8 cellular contexts compared by ENCODE assay signal in the genomic region with DNA sequence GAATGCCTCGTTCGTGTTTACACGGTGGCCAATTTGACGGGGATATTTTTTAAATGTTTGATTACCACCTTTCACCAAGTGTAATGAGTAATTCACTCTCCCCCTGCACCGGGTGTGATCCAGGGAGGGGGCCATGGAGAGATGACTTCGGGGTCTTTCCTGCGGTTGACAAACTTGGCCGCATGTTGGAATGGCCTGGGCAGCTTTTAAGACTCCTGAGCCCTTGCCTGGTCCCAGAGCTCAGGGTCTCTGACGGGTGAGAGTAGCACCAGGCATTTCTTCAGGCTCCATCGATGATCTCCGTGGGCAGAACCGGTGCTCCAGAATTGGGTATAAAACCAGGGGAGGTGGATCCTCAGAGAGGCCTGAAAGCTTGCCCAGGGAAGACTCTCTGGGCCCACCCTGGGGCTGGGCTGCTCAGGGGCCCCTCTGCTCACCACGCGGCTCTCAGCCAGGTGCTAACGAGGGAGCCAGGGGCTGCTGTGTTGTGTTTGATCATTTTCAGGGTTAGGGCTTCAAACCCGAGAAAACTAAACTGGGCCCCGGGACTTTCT. TPM values are rescaled to one million over a fixed set of nuclear protein-coding genes. Genes with fewer than 3 reads are reported as not detected.
DNase-seq lines count a peak whose midpoint lies in the region; ATAC-seq and TF ChIP-seq lines count a peak whose summit lies in the region.

No MANE protein-coding gene starts in this region.

- 1 to 3% methylated on average over 14 to 16 of the region's 17 CpGs for WGBS in lower leg skin, 2 donors
- 1 to 3% methylated on average over 11 to 17 of the region's 17 CpGs for WGBS in testis, 2 donors

- peaks cover 25% of the 10 kb centered on the region; the same call in 1 of the 2 replicates for H3K36me3 ChIP-seq in Loucy (ENCODE audit: insufficient read depth, low read length)
- H3K36me3 ChIP-seq in testis (ENCODE audit: low read depth, missing control alignments) = no peaks in the 10 kb centered on the region

- TF ChIP-seq POLR2A in lower leg skin (IDR thresholded peaks at IDR 0.05) (no peak), testis (IDR thresholded peaks at IDR 0.05) (no peak)

- H3K27me3 ChIP-seq in Loucy (ENCODE audit: insufficient read depth, low read length, poor library complexity, severe bottlenecking) (no peaks in the 10 kb centered on the region), testis (no peaks in the 10 kb centered on the region)

- H3K4me2 ChIP-seq in Loucy (ENCODE audit: low read depth, low read length, poor library complexity, severe bottlenecking) = peak overlapping the region; percentile 97

- H3K4me3 ChIP-seq in Loucy (ENCODE audit: low read length, poor library complexity, severe bottlenecking) (peak overlapping the region; percentile 99), lower leg skin (ENCODE audit: low read depth, poor library complexity, severe bottlenecking) (peak overlapping the region; percentile 83), testis (peak overlapping the region; percentile 69 to 79)

- H3K9ac ChIP-seq in Loucy (ENCODE audit: low read depth, low read length, poor library complexity, severe bottlenecking) = peak overlapping the region; percentile 95

- H3K9me2 ChIP-seq in Loucy (replicated peaks; ENCODE audit: low read depth, low read length) = no peaks in the 10 kb centered on the region

- peaks cover 46% of the 10 kb centered on the region for H4K20me1 ChIP-seq in Loucy (ENCODE audit: insufficient read depth, low read length, poor library complexity, severe bottlenecking)

- no peaks in the 10 kb centered on the region for H3K9me3 ChIP-seq in Loucy (ENCODE audit: insufficient read depth, low read depth, low read length)
- H3K9me3 ChIP-seq in testis = no peaks in the 10 kb centered on the region

- H2AFZ ChIP-seq in Loucy (ENCODE audit: low read length) = 0 out of 2 replicates have a peak overlapping the region, but pooled peaks have one; percentile 47

- DNase-seq in ACHN = peak; percentile 24
- DNase-seq in astrocyte of the hippocampus (ENCODE audit: low read depth, low spot score) = peak; percentile 41
- DNase-seq in lower leg skin (ENCODE audit: low spot score in 2 of 2) = no peak
- peak; percentile 30 for DNase-seq in testis

- H3K79me2 ChIP-seq in Loucy (ENCODE audit: insufficient read depth, low read length) = peaks cover 54% of the 10 kb centered on the region

- no peak for TF ChIP-seq CTCF in Loucy (conservative IDR thresholded peaks at IDR 0.05; ENCODE audit: low read length)
- no peak for TF ChIP-seq CTCF in lower leg skin (IDR thresholded peaks at IDR 0.05)
- no peak for TF ChIP-seq CTCF in testis (IDR thresholded peaks at IDR 0.05)

- peak overlapping the region; percentile 58 to 86 for H3K27ac ChIP-seq in testis

- intact Hi-C loops in lower leg skin (cut with DNase I; ENCODE audit: low total_unique reads) = no loop called here
- intact Hi-C loops in testis (cut with DNase I; ENCODE audit: low total_unique reads) = no loop called here

- H3K4me1 ChIP-seq in Loucy (ENCODE audit: insufficient read depth, low read length, poor library complexity, severe bottlenecking) = peaks cover 31% of the 10 kb centered on the region
- peaks cover 9% of the 10 kb centered on the region for H3K4me1 ChIP-seq in testis

- H3F3A ChIP-seq in Loucy (ENCODE audit: low read depth) = no peaks in the 10 kb centered on the region

- in situ Hi-C loops in ACHN (cut with HindIII; ENCODE audit: low pct_ligation_motif_present, low pct_unique_long_range_greater_than_20kb, low sequenced_read_pairs) = no loop called here

- ATAC-seq in GM19397 (IDR thresholded peaks at IDR 0.05; ENCODE audit: unreplicated experiment) (peak; percentile 1), GM19467 (IDR thresholded peaks at IDR 0.05; ENCODE audit: unreplicated experiment) (no peak), HG03196 (IDR thresholded peaks at IDR 0.05; ENCODE audit: unreplicated experiment) (no peak)

RNA-seq across cellular contexts. Expression of gene ZNF282, which starts 0.9 kb away (rescaled TPM):
- 10 to 100 TPM; 22.4 to 47.5 (median 36.1) TPM for total RNA-seq in lower leg skin
- 10 to 100 TPM; 12.2 to 17.6 TPM for total RNA-seq in testis
- 9.6 TPM for polyA plus RNA-seq in testis (ENCODE audit: insufficient read depth, low read depth, low replicate concordance)

RNA-seq across cellular contexts. Expression of gene ZNF212, which starts 43.2 kb away (rescaled TPM):
- total RNA-seq in lower leg skin (10 to 100 TPM in 3 of 4 donors, 1 to 10 TPM in 1; 9.0 to 25.0 (median 14.0) TPM), testis (10 to 100 TPM; 23.1 to 24.2 TPM)
- 17.2 TPM for polyA plus RNA-seq in testis (ENCODE audit: insufficient read depth, low read depth, low replicate concordance)

RNA-seq across cellular contexts. Expression of gene ZNF398, which starts 49.0 kb away (rescaled TPM):
- total RNA-seq in lower leg skin (10 to 100 TPM; 20.9 to 47.8 (median 30.4) TPM), testis (10 to 100 TPM; 25.3 to 35.3 TPM)
- polyA plus RNA-seq in testis (ENCODE audit: insufficient read depth, low read depth, low replicate concordance) = 29.4 TPM

Comparison
In these comparisons a context has a peak if more than half of its experiments do, and no peak if none do; other contexts are left out.
1. DNase-seq: peak in ACHN (single experiment), astrocyte of the hippocampus (single experiment) and testis (single experiment); none in lower leg skin (0 of 2).
2. Peak in every context shown above with its lines, with median percentiles within 50 percentile points of each other: H3K4me3 ChIP-seq.